In the genomic region with DNA sequence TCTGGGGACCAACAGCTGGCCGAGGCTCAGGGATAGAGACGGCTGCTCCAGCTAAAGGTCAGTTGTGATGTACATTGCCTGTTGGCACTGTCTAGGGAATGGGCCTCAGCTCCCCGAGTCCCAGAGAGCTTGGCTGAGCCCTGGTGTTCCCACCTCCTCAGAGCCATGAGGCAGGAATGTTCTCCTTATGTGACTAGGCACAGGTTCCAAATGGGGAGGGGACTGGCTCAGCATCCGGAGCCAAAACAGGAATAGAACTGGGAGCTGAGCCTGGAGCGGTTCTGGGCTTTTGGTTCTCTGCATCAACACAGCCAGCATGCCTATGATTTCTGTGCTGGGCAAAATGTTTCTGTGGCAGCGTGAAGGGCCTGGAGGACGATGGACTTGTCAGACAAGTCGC, we compare ENCODE assay signal across 8 cellular contexts. TPM values are rescaled to one million over a fixed set of nuclear protein-coding genes. Genes with fewer than 3 reads are reported as not detected.
A peak's percentile ranks its signal among the peaks of the same experiment; 100 is the strongest.
DNase-seq lines count a peak whose midpoint lies in the region; ATAC-seq and TF ChIP-seq lines count a peak whose summit lies in the region.

A gene with protein sequence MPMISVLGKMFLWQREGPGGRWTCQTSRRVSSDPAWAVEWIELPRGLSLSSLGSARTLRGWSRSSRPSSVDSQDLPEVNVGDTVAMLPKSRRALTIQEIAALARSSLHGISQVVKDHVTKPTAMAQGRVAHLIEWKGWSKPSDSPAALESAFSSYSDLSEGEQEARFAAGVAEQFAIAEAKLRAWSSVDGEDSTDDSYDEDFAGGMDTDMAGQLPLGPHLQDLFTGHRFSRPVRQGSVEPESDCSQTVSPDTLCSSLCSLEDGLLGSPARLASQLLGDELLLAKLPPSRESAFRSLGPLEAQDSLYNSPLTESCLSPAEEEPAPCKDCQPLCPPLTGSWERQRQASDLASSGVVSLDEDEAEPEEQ (plus strand): TSS at position 286 of the 400 bp plus-strand sequence. CDS start 31 bp downstream, at position 317.

- peak within 1 kb of the TSS; percentile 81 for H3K27ac ChIP-seq in GM23338 (ENCODE audit: low read depth)

- H3K9me3 Mint-ChIP-seq in GM23338 = peaks cover 3% of the 10 kb centered on the region; the same call in 1 of the 3 replicates
- H3K9me3 Mint-ChIP-seq in activated CD4-positive, alpha-beta memory T cell treated with anti-CD3 and anti-CD28 coated beads, Interleukin-2, amount 10 ng/mL, durations not matched to agents 7 days and 5 days = no peaks in the 10 kb centered on the region

- H3K27me3 ChIP-seq in GM23338 (ENCODE audit: insufficient read depth) = no peaks in the 10 kb centered on the region

- CTCF ChIA-PET in activated CD4-positive, alpha-beta memory T cell treated with anti-CD3 and anti-CD28 coated beads, Interleukin-2, amount 10 ng/mL, durations not matched to agents 7 days and 5 days (lab: Charles Lee) = interaction anchor here (1.1 to 1.7 kb wide), 2 partner anchors 13 to 34 kb away, joined by 3 to 4 read pairs; no protein-coding TSS in a partner anchor

- POLR2A ChIA-PET in activated CD4-positive, alpha-beta memory T cell treated with anti-CD3 and anti-CD28 coated beads, Interleukin-2, amount 10 ng/mL, durations not matched to agents 7 days and 5 days (lab: Charles Lee) = interaction anchor here (0.7 to 2.5 kb wide), 2 partner anchors 9 to 24 kb away, joined by 4 to 13 read pairs; a partner anchor contains a TSS

- H3K4me1 ChIP-seq in GM23338 (ENCODE audit: insufficient read depth) = peaks cover 27% of the 10 kb centered on the region

- H3K27ac Mint-ChIP-seq in GM23338 = peak within 1 kb of the TSS; percentile 95
- peak within 1 kb of the TSS; percentile 57 for H3K27ac Mint-ChIP-seq in activated CD4-positive, alpha-beta memory T cell treated with anti-CD3 and anti-CD28 coated beads, Interleukin-2, amount 10 ng/mL, durations not matched to agents 7 days and 5 days

- H3K4me2 ChIP-seq in GM23338 = peak within 1 kb of the TSS; percentile 98

- H2AFZ ChIP-seq in GM23338 = 0 out of 2 replicates have a peak within 1 kb of the TSS, but pooled peaks have one; percentile 14

- no peak for TF ChIP-seq CTCF in GM23338 (conservative IDR thresholded peaks at IDR 0.05; ENCODE audit: low read depth in 2 of 2)

- peaks cover 28% of the 10 kb centered on the region for H4K20me1 ChIP-seq in GM23338 (replicated peaks; ENCODE audit: insufficient read depth)

- peaks cover 19% of the 10 kb centered on the region; the same call in 1 of the 2 replicates for H3K36me3 ChIP-seq in GM23338 (ENCODE audit: insufficient read depth)

- H3K4me3 ChIP-seq in GM23338 = peak within 1 kb of the TSS; percentile 86

- H3K36me3 Mint-ChIP-seq in GM23338 (ENCODE audit: low read depth) = peaks cover 37% of the 10 kb centered on the region
- peaks cover 28% of the 10 kb centered on the region for H3K36me3 Mint-ChIP-seq in activated CD4-positive, alpha-beta memory T cell treated with anti-CD3 and anti-CD28 coated beads, Interleukin-2, amount 10 ng/mL, durations not matched to agents 7 days and 5 days (ENCODE audit: low read depth)

- peaks cover 43% of the 10 kb centered on the region for H3K27me3 Mint-ChIP-seq in GM23338 (ENCODE audit: insufficient read depth, low read depth, poor library complexity)
- no peaks in the 10 kb centered on the region for H3K27me3 Mint-ChIP-seq in activated CD4-positive, alpha-beta memory T cell treated with anti-CD3 and anti-CD28 coated beads, Interleukin-2, amount 10 ng/mL, durations not matched to agents 7 days and 5 days

- peaks cover 42% of the 10 kb centered on the region for H3F3A ChIP-seq in GM23338 (replicated peaks; ENCODE audit: low read depth)

- H3K9me2 ChIP-seq in GM23338 (ENCODE audit: insufficient read depth) = no peaks in the 10 kb centered on the region

- peaks cover 28% of the 10 kb centered on the region for H3K79me2 ChIP-seq in GM23338 (replicated peaks; ENCODE audit: insufficient read depth)

- peak within 1 kb of the TSS; percentile 87 for H3K4me3 Mint-ChIP-seq in GM23338
- peak within 1 kb of the TSS; percentile 78 for H3K4me3 Mint-ChIP-seq in activated CD4-positive, alpha-beta memory T cell treated with anti-CD3 and anti-CD28 coated beads, Interleukin-2, amount 10 ng/mL, durations not matched to agents 7 days and 5 days

- ATAC-seq in GM23338 = no peak

- DNase-seq in GM23338 (ENCODE audit: low spot score) (peak; percentile 19), globus pallidus (ENCODE audit: low spot score) (peak; percentile 73), nucleus accumbens (lab: John Stamatoyannopoulos, UW) (peak in 49 of 56 donors; percentile 20 to 84 (median 57)), OCI-M2 (lab: John Stamatoyannopoulos, UW; ENCODE audit: unreplicated experiment) (no peak), SIG-M5 (lab: John Stamatoyannopoulos, UW) (no peak), RKO (ENCODE audit: low spot score) (no peak), NCI-H1048 (lab: John Stamatoyannopoulos, UW) (no peak)
- no peak for DNase-seq in activated CD4-positive, alpha-beta memory T cell treated with anti-CD3 and anti-CD28 coated beads, Interleukin-2, amount 10 ng/mL, durations not matched to agents 7 days and 5 days

- peaks cover 40% of the 10 kb centered on the region for H3K4me1 Mint-ChIP-seq in GM23338
- H3K4me1 Mint-ChIP-seq in activated CD4-positive, alpha-beta memory T cell treated with anti-CD3 and anti-CD28 coated beads, Interleukin-2, amount 10 ng/mL, durations not matched to agents 7 days and 5 days = peaks cover 56% of the 10 kb centered on the region

TF ChIP-seq in GM23338, 12 proteins besides CTCF, POLR2A, EP300 and RAD21:
- TF ChIP-seq ZNF114 (CRISPR knock-in tag; IDR thresholded peaks at IDR 0.05) (no peak), JUNB (IDR thresholded peaks at IDR 0.05; ENCODE audit: unreplicated experiment) (no peak), EZH2 (IDR thresholded peaks at IDR 0.05; ENCODE audit: low read depth, unreplicated experiment) (no peak), STAT1 (IDR thresholded peaks at IDR 0.05; ENCODE audit: unreplicated experiment) (no peak)
- TF ChIP-seq, protein P1, sequence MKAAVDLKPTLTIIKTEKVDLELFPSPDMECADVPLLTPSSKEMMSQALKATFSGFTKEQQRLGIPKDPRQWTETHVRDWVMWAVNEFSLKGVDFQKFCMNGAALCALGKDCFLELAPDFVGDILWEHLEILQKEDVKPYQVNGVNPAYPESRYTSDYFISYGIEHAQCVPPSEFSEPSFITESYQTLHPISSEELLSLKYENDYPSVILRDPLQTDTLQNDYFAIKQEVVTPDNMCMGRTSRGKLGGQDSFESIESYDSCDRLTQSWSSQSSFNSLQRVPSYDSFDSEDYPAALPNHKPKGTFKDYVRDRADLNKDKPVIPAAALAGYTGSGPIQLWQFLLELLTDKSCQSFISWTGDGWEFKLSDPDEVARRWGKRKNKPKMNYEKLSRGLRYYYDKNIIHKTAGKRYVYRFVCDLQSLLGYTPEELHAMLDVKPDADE (IDR thresholded peaks at IDR 0.05) = no peak
- TF ChIP-seq, protein P2, sequence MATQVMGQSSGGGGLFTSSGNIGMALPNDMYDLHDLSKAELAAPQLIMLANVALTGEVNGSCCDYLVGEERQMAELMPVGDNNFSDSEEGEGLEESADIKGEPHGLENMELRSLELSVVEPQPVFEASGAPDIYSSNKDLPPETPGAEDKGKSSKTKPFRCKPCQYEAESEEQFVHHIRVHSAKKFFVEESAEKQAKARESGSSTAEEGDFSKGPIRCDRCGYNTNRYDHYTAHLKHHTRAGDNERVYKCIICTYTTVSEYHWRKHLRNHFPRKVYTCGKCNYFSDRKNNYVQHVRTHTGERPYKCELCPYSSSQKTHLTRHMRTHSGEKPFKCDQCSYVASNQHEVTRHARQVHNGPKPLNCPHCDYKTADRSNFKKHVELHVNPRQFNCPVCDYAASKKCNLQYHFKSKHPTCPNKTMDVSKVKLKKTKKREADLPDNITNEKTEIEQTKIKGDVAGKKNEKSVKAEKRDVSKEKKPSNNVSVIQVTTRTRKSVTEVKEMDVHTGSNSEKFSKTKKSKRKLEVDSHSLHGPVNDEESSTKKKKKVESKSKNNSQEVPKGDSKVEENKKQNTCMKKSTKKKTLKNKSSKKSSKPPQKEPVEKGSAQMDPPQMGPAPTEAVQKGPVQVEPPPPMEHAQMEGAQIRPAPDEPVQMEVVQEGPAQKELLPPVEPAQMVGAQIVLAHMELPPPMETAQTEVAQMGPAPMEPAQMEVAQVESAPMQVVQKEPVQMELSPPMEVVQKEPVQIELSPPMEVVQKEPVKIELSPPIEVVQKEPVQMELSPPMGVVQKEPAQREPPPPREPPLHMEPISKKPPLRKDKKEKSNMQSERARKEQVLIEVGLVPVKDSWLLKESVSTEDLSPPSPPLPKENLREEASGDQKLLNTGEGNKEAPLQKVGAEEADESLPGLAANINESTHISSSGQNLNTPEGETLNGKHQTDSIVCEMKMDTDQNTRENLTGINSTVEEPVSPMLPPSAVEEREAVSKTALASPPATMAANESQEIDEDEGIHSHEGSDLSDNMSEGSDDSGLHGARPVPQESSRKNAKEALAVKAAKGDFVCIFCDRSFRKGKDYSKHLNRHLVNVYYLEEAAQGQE (IDR thresholded peaks at IDR 0.05; ENCODE audit: unreplicated experiment) = no peak

RNA-seq across cellular contexts. Expression of the gene that starts here (rescaled TPM):
- 14.8 and 31.8 TPM in 2 replicates for total RNA-seq in GM23338 (2014; rRNA removed; shearing (Covaris generic))
- 6.7 and 9.6 TPM in 2 replicates for polyA plus RNA-seq in GM23338 (2016; fragmentation: Nextera tagmentation; extraction: Ambion mirVana)
- 1 to 10 TPM; 6.5 to 8.7 TPM for total RNA-seq in activated CD4-positive, alpha-beta memory T cell treated with anti-CD3 and anti-CD28 coated beads, Interleukin-2, amount 10 ng/mL, durations not matched to agents 7 days and 5 days

Comparison
In these comparisons a context has a peak if more than half of its experiments do, and no peak if none do; other contexts are left out.
1. DNase-seq: peak in GM23338 (single experiment), globus pallidus (single experiment) and nucleus accumbens (49 of 56); none in activated CD4-positive, alpha-beta memory T cell treated with anti-CD3 and anti-CD28 coated beads, Interleukin-2, amount 10 ng/mL, durations not matched to agents 7 days and 5 days (single experiment), OCI-M2 (single experiment), SIG-M5 (single experiment), RKO (single experiment) and NCI-H1048 (single experiment).